Comparison of ENCODE assay signal across 9 cellular contexts in the genomic region with DNA sequence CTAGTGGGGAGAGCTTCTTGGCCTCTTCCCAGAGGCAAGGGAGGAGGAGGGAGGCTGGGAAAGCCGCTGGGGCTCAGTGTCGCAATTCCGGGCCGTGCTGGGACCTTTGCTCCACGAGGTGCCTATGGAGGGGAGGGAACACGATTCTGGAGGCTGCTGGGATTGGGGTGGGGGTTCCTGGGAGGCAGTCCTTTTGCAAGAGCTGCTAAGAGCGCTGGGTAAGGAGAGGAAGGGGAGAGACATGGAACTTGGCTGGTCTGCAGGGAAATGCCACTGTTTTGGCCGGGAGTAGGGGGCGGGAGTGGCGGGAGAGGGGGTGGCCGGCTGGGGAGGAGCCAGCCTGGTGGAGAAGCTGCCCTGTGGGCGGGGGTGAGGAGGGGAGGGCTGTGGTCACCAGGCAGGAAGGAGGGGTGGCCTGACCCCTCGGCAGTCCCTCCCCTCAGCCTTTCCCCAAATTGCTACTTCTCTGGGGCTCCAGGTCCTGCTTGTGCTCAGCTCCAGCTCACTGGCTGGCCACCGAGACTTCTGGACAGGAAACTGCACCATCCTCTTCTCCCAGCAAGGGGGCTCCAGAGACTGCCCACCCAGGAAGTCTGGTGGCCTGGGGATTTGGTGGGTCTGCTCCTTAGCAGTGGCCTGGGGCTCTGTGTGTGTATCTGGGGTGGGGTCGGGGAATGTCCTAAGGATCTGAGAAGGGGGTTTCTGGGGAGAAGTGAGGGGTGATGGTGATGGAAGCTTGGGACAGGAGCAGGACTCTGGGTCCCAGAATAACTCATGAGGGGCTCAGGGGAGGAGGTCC. TPM values are rescaled to one million over a fixed set of nuclear protein-coding genes. Genes with fewer than 3 reads are reported as not detected.
DNase-seq lines count a peak whose midpoint lies in the region; ATAC-seq, FAIRE-seq and TF ChIP-seq lines count a peak whose summit lies in the region.
"Had no signal": no experiment of that assay in that cellular context is flagged by ENCODE, and none has a peak within 500 bp of the region (broad histone marks: within the 10 kb centered on the region; RNA-seq: fewer than 3 reads in every experiment).

Gene NR1H3 (plus strand): TSS at position 479 of the 799 bp plus-strand sequence. CDS start 1,221 bp downstream, outside the sequence.

- TF ChIP-seq EP300 in SK-N-SH (IDR thresholded peaks at IDR 0.05; ENCODE audit: borderline replicate concordance in 1 of 2, low read depth in 1 of 2, low read length in 1 of 2), result no peak

- no peak for ATAC-seq in activated naive CD8-positive, alpha-beta T cell treated with anti-CD3 and anti-CD28 coated beads, Interleukin-2, amount 10 ng/mL, durations not matched to agents 7 days and 5 days (ENCODE audit: low read depth)
- ATAC-seq in GM21717 (IDR thresholded peaks at IDR 0.05; ENCODE audit: unreplicated experiment), result no peak

- no peaks in the 10 kb centered on the region for H4K20me1 ChIP-seq in SK-N-SH (ENCODE audit: insufficient read depth)

- H3K27ac Mint-ChIP-seq in activated naive CD8-positive, alpha-beta T cell treated with anti-CD3 and anti-CD28 coated beads, Interleukin-2, amount 10 ng/mL, durations not matched to agents 7 days and 5 days, result peak within 1 kb of the TSS; percentile 71
- H3K27ac Mint-ChIP-seq in activated naive CD8-positive, alpha-beta T cell treated with anti-CD3 and anti-CD28 coated beads for 36 hours, result no peak within 1 kb of the TSS

- H3K4me1 ChIP-seq in SK-N-SH (ENCODE audit: control insufficient read depth in 1 of 2, insufficient read depth in 2 of 2, low read depth in 1 of 2, low read length in 1 of 2), result peaks cover 18 to 23% of the 10 kb centered on the region in 2 experiments; a peak in 2 of 4 replicates

- H3K9me3 Mint-ChIP-seq in activated naive CD8-positive, alpha-beta T cell treated with anti-CD3 and anti-CD28 coated beads, Interleukin-2, amount 10 ng/mL, durations not matched to agents 7 days and 5 days, result no peaks in the 10 kb centered on the region
- no peaks in the 10 kb centered on the region for H3K9me3 Mint-ChIP-seq in activated naive CD8-positive, alpha-beta T cell treated with anti-CD3 and anti-CD28 coated beads for 36 hours

- no peak for TF ChIP-seq POLR2A in erythroblast (IDR thresholded peaks at IDR 0.05; ENCODE audit: low read length)

- no peak for DNase-seq in activated naive CD8-positive, alpha-beta T cell treated with anti-CD3 and anti-CD28 coated beads, Interleukin-2, amount 10 ng/mL, durations not matched to agents 7 days and 5 days
- no peak for DNase-seq in activated naive CD8-positive, alpha-beta T cell treated with anti-CD3 and anti-CD28 coated beads for 36 hours
- DNase-seq in SK-N-SH (peak; percentile 79), erythroblast (lab: John Stamatoyannopoulos, UW) (peak; percentile 43 to 49), mucosa of gallbladder (ENCODE audit: low spot score) (peak; percentile 62), urothelium cell line (ENCODE audit: low spot score) (peak; percentile 66), NCI-H128 (lab: John Stamatoyannopoulos, UW; ENCODE audit: unreplicated experiment) (no peak)

- peak; percentile 66 for TF ChIP-seq RAD21 in SK-N-SH (IDR thresholded peaks at IDR 0.05; ENCODE audit: low read length)

- H3K27me3 Mint-ChIP-seq in activated naive CD8-positive, alpha-beta T cell treated with anti-CD3 and anti-CD28 coated beads, Interleukin-2, amount 10 ng/mL, durations not matched to agents 7 days and 5 days, result no peaks in the 10 kb centered on the region
- H3K27me3 Mint-ChIP-seq in activated naive CD8-positive, alpha-beta T cell treated with anti-CD3 and anti-CD28 coated beads for 36 hours, result no peaks in the 10 kb centered on the region

- FAIRE-seq in urothelium cell line (lab: Jason Lieb, UNC), result no peak
- FAIRE-seq: endometrium had no signal

- CTCF ChIA-PET in SK-N-SH (lab: Yijun Ruan, JAX), result interaction anchor here (0.6 to 5.8 kb wide), 19 partner anchors 9 to 341 kb away, joined by 3 to 78 read pairs (median 6); partner anchors contain the start of genes ACP2, ARFGAP2 and DDB2

- no peaks in the 10 kb centered on the region for H3K9me2 ChIP-seq in SK-N-SH

- peak within 1 kb of the TSS; percentile 15 for H3K4me3 Mint-ChIP-seq in activated naive CD8-positive, alpha-beta T cell treated with anti-CD3 and anti-CD28 coated beads, Interleukin-2, amount 10 ng/mL, durations not matched to agents 7 days and 5 days
- H3K4me3 Mint-ChIP-seq in activated naive CD8-positive, alpha-beta T cell treated with anti-CD3 and anti-CD28 coated beads for 36 hours, result no peak within 1 kb of the TSS

- no peaks in the 10 kb centered on the region for H3K36me3 Mint-ChIP-seq in activated naive CD8-positive, alpha-beta T cell treated with anti-CD3 and anti-CD28 coated beads, Interleukin-2, amount 10 ng/mL, durations not matched to agents 7 days and 5 days
- no peaks in the 10 kb centered on the region for H3K36me3 Mint-ChIP-seq in activated naive CD8-positive, alpha-beta T cell treated with anti-CD3 and anti-CD28 coated beads for 36 hours

- no peaks in the 10 kb centered on the region for H3K9me3 ChIP-seq in SK-N-SH

- H3K4me3 ChIP-seq in SK-N-SH (ENCODE audit: low read depth in 2 of 2, low read length in 1 of 2), result no peak within 1 kb of the TSS

- H3K4me1 Mint-ChIP-seq in activated naive CD8-positive, alpha-beta T cell treated with anti-CD3 and anti-CD28 coated beads, Interleukin-2, amount 10 ng/mL, durations not matched to agents 7 days and 5 days, result peaks cover 23% of the 10 kb centered on the region
- peaks cover 13% of the 10 kb centered on the region for H3K4me1 Mint-ChIP-seq in activated naive CD8-positive, alpha-beta T cell treated with anti-CD3 and anti-CD28 coated beads for 36 hours

- H3K79me2 ChIP-seq in SK-N-SH (ENCODE audit: insufficient read depth), result no peaks in the 10 kb centered on the region

- no peak within 1 kb of the TSS for H3K4me2 ChIP-seq in SK-N-SH

- 0 out of 2 replicates have a peak within 1 kb of the TSS, but pooled peaks have one; percentile 46 for H2AFZ ChIP-seq in SK-N-SH (ENCODE audit: low read depth)

- H3K9ac ChIP-seq in SK-N-SH, result no peak within 1 kb of the TSS

- no peak within 1 kb of the TSS; a peak in 1 of 4 replicates for H3K27ac ChIP-seq in SK-N-SH (ENCODE audit: low read depth in 2 of 2, low read length in 1 of 2)

- POLR2A ChIA-PET in activated naive CD8-positive, alpha-beta T cell treated with anti-CD3 and anti-CD28 coated beads, Interleukin-2, amount 10 ng/mL, durations not matched to agents 7 days and 5 days (lab: Charles Lee), result interaction anchor here (1.2 to 3.9 kb wide), 5 partner anchors 9 to 43 kb away, joined by 3 to 38 read pairs (median 4); partner anchors contain the start of genes ACP2 and DDB2
- POLR2A ChIA-PET in SK-N-SH (lab: Yijun Ruan, JAX), result interaction anchor here (0.9 kb wide), 1 partner anchor 70 kb away, joined by 3 read pairs; no protein-coding TSS in a partner anchor

- no peaks in the 10 kb centered on the region for H3K36me3 ChIP-seq in SK-N-SH (replicated peaks in 1 of 2; ENCODE audit: control insufficient read depth in 1 of 2, insufficient read depth in 2 of 2, low read length in 1 of 2)

- H3F3A ChIP-seq in SK-N-SH (replicated peaks; ENCODE audit: insufficient read depth), result no peaks in the 10 kb centered on the region

- peak; percentile 67 for TF ChIP-seq CTCF in SK-N-SH (IDR thresholded peaks at IDR 0.05)

- no peaks in the 10 kb centered on the region for H3K27me3 ChIP-seq in SK-N-SH (ENCODE audit: insufficient read depth)

- 54% methylated on average over 13 of the region's 15 CpGs for WGBS in SK-N-SH (ENCODE audit: low lambda C conversion rate)

TF ChIP-seq in SK-N-SH, 30 proteins besides CTCF, POLR2A, EP300 and RAD21:
- peak; percentile 46; the same call in 1 of the 2 replicates for TF ChIP-seq SMC3 (IDR thresholded peaks at IDR 0.05; ENCODE audit: low read depth, low read length)
- TF ChIP-seq, protein P1, sequence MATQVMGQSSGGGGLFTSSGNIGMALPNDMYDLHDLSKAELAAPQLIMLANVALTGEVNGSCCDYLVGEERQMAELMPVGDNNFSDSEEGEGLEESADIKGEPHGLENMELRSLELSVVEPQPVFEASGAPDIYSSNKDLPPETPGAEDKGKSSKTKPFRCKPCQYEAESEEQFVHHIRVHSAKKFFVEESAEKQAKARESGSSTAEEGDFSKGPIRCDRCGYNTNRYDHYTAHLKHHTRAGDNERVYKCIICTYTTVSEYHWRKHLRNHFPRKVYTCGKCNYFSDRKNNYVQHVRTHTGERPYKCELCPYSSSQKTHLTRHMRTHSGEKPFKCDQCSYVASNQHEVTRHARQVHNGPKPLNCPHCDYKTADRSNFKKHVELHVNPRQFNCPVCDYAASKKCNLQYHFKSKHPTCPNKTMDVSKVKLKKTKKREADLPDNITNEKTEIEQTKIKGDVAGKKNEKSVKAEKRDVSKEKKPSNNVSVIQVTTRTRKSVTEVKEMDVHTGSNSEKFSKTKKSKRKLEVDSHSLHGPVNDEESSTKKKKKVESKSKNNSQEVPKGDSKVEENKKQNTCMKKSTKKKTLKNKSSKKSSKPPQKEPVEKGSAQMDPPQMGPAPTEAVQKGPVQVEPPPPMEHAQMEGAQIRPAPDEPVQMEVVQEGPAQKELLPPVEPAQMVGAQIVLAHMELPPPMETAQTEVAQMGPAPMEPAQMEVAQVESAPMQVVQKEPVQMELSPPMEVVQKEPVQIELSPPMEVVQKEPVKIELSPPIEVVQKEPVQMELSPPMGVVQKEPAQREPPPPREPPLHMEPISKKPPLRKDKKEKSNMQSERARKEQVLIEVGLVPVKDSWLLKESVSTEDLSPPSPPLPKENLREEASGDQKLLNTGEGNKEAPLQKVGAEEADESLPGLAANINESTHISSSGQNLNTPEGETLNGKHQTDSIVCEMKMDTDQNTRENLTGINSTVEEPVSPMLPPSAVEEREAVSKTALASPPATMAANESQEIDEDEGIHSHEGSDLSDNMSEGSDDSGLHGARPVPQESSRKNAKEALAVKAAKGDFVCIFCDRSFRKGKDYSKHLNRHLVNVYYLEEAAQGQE (IDR thresholded peaks at IDR 0.05; ENCODE audit: low read depth, low read length), result no peak
TF ChIP-seq in SK-N-SH: peak in this region for 1.

RNA-seq across cellular contexts. Expression of gene NR1H3, which starts in this region (rescaled TPM):
- total RNA-seq in activated naive CD8-positive, alpha-beta T cell treated with anti-CD3 and anti-CD28 coated beads, Interleukin-2, amount 10 ng/mL, durations not matched to agents 7 days and 5 days, result 10 to 100 TPM; 11.7 to 15.1 TPM
- 1 to 10 TPM; 8.1 to 8.2 TPM for total RNA-seq in activated naive CD8-positive, alpha-beta T cell treated with anti-CD3 and anti-CD28 coated beads for 36 hours
- 6.3 and 7.3 TPM in 2 replicates for polyA plus RNA-seq in SK-N-SH (2012; rRNA removed)
- 2.6 and 3.5 TPM in 2 replicates for polyA plus RNA-seq in SK-N-SH (2012; cell fraction: cytosol; rRNA removed)
- polyA plus RNA-seq in SK-N-SH (2012; cell fraction: nucleus; rRNA removed), result 21.7 and 30.1 TPM in 2 replicates
- 33.5 TPM for total RNA-seq in mucosa of gallbladder

Comparison
In these comparisons a context has a peak if more than half of its experiments do, and no peak if none do; other contexts are left out.
1. DNase-seq: peak in SK-N-SH (single experiment), erythroblast (2 of 2), mucosa of gallbladder (single experiment) and urothelium cell line (single experiment); none in activated naive CD8-positive, alpha-beta T cell treated with anti-CD3 and anti-CD28 coated beads, Interleukin-2, amount 10 ng/mL, durations not matched to agents 7 days and 5 days (single experiment), activated naive CD8-positive, alpha-beta T cell treated with anti-CD3 and anti-CD28 coated beads for 36 hours (single experiment) and NCI-H128 (single experiment).